Comparison of ENCODE assay signal across 15 cellular contexts in genomic region chr2:240619506-240620148, GRCh38. TPM values are rescaled to one million over a fixed set of nuclear protein-coding genes. Genes with fewer than 3 reads are reported as not detected.
DNase-seq lines count a peak whose midpoint lies in the region; ATAC-seq and TF ChIP-seq lines count a peak whose summit lies in the region.
"Had no signal": no experiment of that assay in that cellular context is flagged by ENCODE, and none has a peak within 500 bp of the region (broad histone marks: within the 10 kb centered on the region; RNA-seq: fewer than 3 reads in every experiment).

No MANE protein-coding gene starts in this region.

- no peak overlapping the region for H3K56ac ChIP-seq in IMR-90 (ENCODE audit: extremely low read depth, insufficient read depth, low read length)

- no peaks in the 10 kb centered on the region for H3K79me1 ChIP-seq in IMR-90 (ENCODE audit: low read depth in 1 of 2, low read length in 2 of 2)

- no peaks in the 10 kb centered on the region for H3K27me3 ChIP-seq in IMR-90 (ENCODE audit: control insufficient read depth, insufficient read depth, low read length)
- no peaks in the 10 kb centered on the region for H3K27me3 ChIP-seq in osteoblast (ENCODE audit: insufficient read depth, low read length)
- H3K27me3 ChIP-seq: ascending aorta, pancreas had no signal

- CTCF ChIA-PET in IMR-90 (lab: Yijun Ruan, JAX): no interaction called here

- H3K9me1 ChIP-seq in IMR-90 (ENCODE audit: insufficient read depth, low read length): no peaks in the 10 kb centered on the region

- TF ChIP-seq CTCF in IMR-90 (conservative IDR thresholded peaks at IDR 0.05; ENCODE audit: low read depth, low read length) (no peak), osteoblast (IDR thresholded peaks at IDR 0.05; ENCODE audit: extremely low read depth, low read depth, low read length) (no peak)

- TF ChIP-seq POLR2A in IMR-90 (IDR thresholded peaks at IDR 0.05; ENCODE audit: low read depth, low read length): no peak

- no peak overlapping the region for H3K9ac ChIP-seq in IMR-90 (ENCODE audit: low read depth, low read length)

- H3K27ac Mint-ChIP-seq in dendritic cell treated with granulocyte-macrophage colony-stimulating factor and Interleukin-4, amounts not matched to agents 40 ng/mL and 50 ng/mL, for 4 days: peak overlapping the region; percentile 96

- H3K4me1 ChIP-seq in IMR-90 (ENCODE audit: control insufficient read depth, insufficient read depth, low read length) (no peaks in the 10 kb centered on the region), osteoblast (ENCODE audit: insufficient read depth, low read length) (peaks cover 4% of the 10 kb centered on the region)
- H3K4me1 ChIP-seq: ascending aorta, pancreas had no signal

- no peak overlapping the region for H3K4ac ChIP-seq in IMR-90 (ENCODE audit: low read depth, low read length)

- H3K4me2 ChIP-seq in IMR-90 (ENCODE audit: low read depth, low read length) (no peak overlapping the region), osteoblast (ENCODE audit: insufficient read depth, low read length) (no peak overlapping the region)

- H4K91ac ChIP-seq in IMR-90 (ENCODE audit: insufficient read depth, low read depth, low read length): no peak overlapping the region

- H2BK20ac ChIP-seq in IMR-90 (ENCODE audit: low read depth, low read length): no peak overlapping the region

- H4K8ac ChIP-seq in IMR-90 (ENCODE audit: low read depth in 2 of 2, low read length in 2 of 2): no peak overlapping the region

- peak; percentile 2 for DNase-seq in activated T-cell treated with anti-CD3 and anti-CD28 coated beads, Interleukin-2, amount 50 U/mL, for 4 hours
- DNase-seq in activated T-cell treated with anti-CD3 and anti-CD28 coated beads, Interleukin-2, amount 50 U/mL, for 1 hour: no peak
- no peak for DNase-seq in IMR-90
- peak; percentile 37 for DNase-seq in osteoblast (ENCODE audit: insufficient read length, low spot score, missing footprints)
- no peak for DNase-seq in DMS53 (lab: John Stamatoyannopoulos, UW)
- DNase-seq in putamen (ENCODE audit: low spot score): no peak
- DNase-seq: activated CD4-positive, alpha-beta T cell treated with anti-CD3 and anti-CD28 coated beads, Interleukin-2, amount 50 U/mL, for 1 hour; effector CD4-positive, alpha-beta T cell; Kasumi-1; NCI-H2081 had no signal

- no peak for ATAC-seq in activated T-cell treated with anti-CD3 and anti-CD28 coated beads, Interleukin-2, amount 50 U/mL, for 4 hours
- ATAC-seq in IMR-90 (ENCODE audit: low read depth): 0 out of 2 replicates have a peak, but pooled peaks have one; percentile 19
- no peak for ATAC-seq in HG03442 (IDR thresholded peaks at IDR 0.05; ENCODE audit: unreplicated experiment)
- ATAC-seq: pancreas, SK-N-SH treated with all-trans-retinoic acid at 6 μM for 48 hours had no signal

- no peak overlapping the region for H2AK5ac ChIP-seq in IMR-90 (ENCODE audit: low read depth, low read length)

- H3K79me2 ChIP-seq in osteoblast (ENCODE audit: insufficient read depth, low read length): no peaks in the 10 kb centered on the region

- H3K23ac ChIP-seq in IMR-90 (ENCODE audit: low read depth, low read length): no peak overlapping the region

- dilution Hi-C loops in IMR-90 (cut with HindIII; ENCODE audit: low sequenced_read_pairs, unreplicated experiment): no loop called here

- H3K36me3 Mint-ChIP-seq in activated T-cell treated with anti-CD3 and anti-CD28 coated beads, Interleukin-2, amount 50 U/mL, for 4 hours (ENCODE audit: insufficient read depth): peaks cover 7% of the 10 kb centered on the region
- H3K36me3 Mint-ChIP-seq in dendritic cell treated with granulocyte-macrophage colony-stimulating factor and Interleukin-4, amounts not matched to agents 40 ng/mL and 50 ng/mL, for 4 days (ENCODE audit: low read depth): no peaks in the 10 kb centered on the region

- H2BK15ac ChIP-seq in IMR-90 (ENCODE audit: low read depth, low read length): no peak overlapping the region

- intact Hi-C loops in IMR-90 (cut with micrococcal nuclease): no loop called here
- intact Hi-C loops in dendritic cell treated with granulocyte-macrophage colony-stimulating factor and Interleukin-4, amounts not matched to agents 40 ng/mL and 50 ng/mL, for 4 days (cut with micrococcal nuclease): no loop called here

- H3K18ac ChIP-seq in IMR-90 (ENCODE audit: low read depth, low read length): no peak overlapping the region

- no TSS peak for BruUV-seq in IMR-90 (replicated peaks; lab: Mats Ljungman, UMichigan)

- in situ Hi-C loops in IMR-90 (cut with MboI; ENCODE audit: low sequenced_read_pairs): no loop called here

- no peak overlapping the region for H2AK9ac ChIP-seq in IMR-90 (replicated peaks; ENCODE audit: low read depth, low read length, poor library complexity)

- H2BK5ac ChIP-seq in IMR-90 (ENCODE audit: low read depth, low read length, poor library complexity, severe bottlenecking): no peak overlapping the region

- H4K20me1 ChIP-seq in IMR-90 (ENCODE audit: insufficient read depth, low read length) (no peaks in the 10 kb centered on the region), osteoblast (ENCODE audit: insufficient read depth, low read length) (no peaks in the 10 kb centered on the region)

- no peaks in the 10 kb centered on the region for H3K27me3 Mint-ChIP-seq in activated T-cell treated with anti-CD3 and anti-CD28 coated beads, Interleukin-2, amount 50 U/mL, for 4 hours (ENCODE audit: low read depth)
- H3K27me3 Mint-ChIP-seq in dendritic cell treated with granulocyte-macrophage colony-stimulating factor and Interleukin-4, amounts not matched to agents 40 ng/mL and 50 ng/mL, for 4 days: no peaks in the 10 kb centered on the region

- H3K36me3 ChIP-seq in IMR-90 (ENCODE audit: control insufficient read depth, insufficient read depth, low read length): no peaks in the 10 kb centered on the region
- H3K36me3 ChIP-seq in osteoblast (ENCODE audit: insufficient read depth, low read length): no peaks in the 10 kb centered on the region
- H3K36me3 ChIP-seq: ascending aorta, pancreas had no signal

- H3K27ac ChIP-seq in IMR-90 (ENCODE audit: insufficient read depth, low read length) (no peak overlapping the region), osteoblast (ENCODE audit: low read depth, low read length) (no peak overlapping the region)
- H3K27ac ChIP-seq: ascending aorta, pancreas had no signal

- H2AFZ ChIP-seq in IMR-90 (replicated peaks; ENCODE audit: low read length, poor library complexity): peak overlapping the region; percentile 70
- no peak overlapping the region for H2AFZ ChIP-seq in osteoblast (ENCODE audit: low read length)

- POLR2A ChIA-PET in IMR-90 (lab: Charles Lee; ENCODE audit: unreplicated experiment): no interaction called here

- TF ChIP-seq RAD21 in IMR-90 (IDR thresholded peaks at IDR 0.05; ENCODE audit: low read length): no peak

- 77% methylated on average over 6 of the region's 19 CpGs; no CpG with 5 or more reads in 1 of the 2 experiments for WGBS in IMR-90 (ENCODE audit: extremely low coverage in 2 of 2, insufficient read length in 1 of 2), 2 experiments

- H3K4me3 ChIP-seq in IMR-90 (ENCODE audit: insufficient read depth, low read depth, low read length) (no peak overlapping the region), osteoblast (ENCODE audit: insufficient read depth, low read length) (no peak overlapping the region)
- H3K4me3 ChIP-seq: ascending aorta, pancreas had no signal

- peaks cover 30% of the 10 kb centered on the region for H3K4me1 Mint-ChIP-seq in activated T-cell treated with anti-CD3 and anti-CD28 coated beads, Interleukin-2, amount 50 U/mL, for 4 hours (ENCODE audit: low read depth)
- peaks cover 59% of the 10 kb centered on the region for H3K4me1 Mint-ChIP-seq in dendritic cell treated with granulocyte-macrophage colony-stimulating factor and Interleukin-4, amounts not matched to agents 40 ng/mL and 50 ng/mL, for 4 days (ENCODE audit: low read depth)

- peaks cover 4% of the 10 kb centered on the region for H3K9me3 Mint-ChIP-seq in activated T-cell treated with anti-CD3 and anti-CD28 coated beads, Interleukin-2, amount 50 U/mL, for 4 hours
- no peaks in the 10 kb centered on the region for H3K9me3 Mint-ChIP-seq in dendritic cell treated with granulocyte-macrophage colony-stimulating factor and Interleukin-4, amounts not matched to agents 40 ng/mL and 50 ng/mL, for 4 days

- no peak overlapping the region for H4K5ac ChIP-seq in IMR-90 (ENCODE audit: low read depth, low read length)

- H3K4me3 Mint-ChIP-seq in activated T-cell treated with anti-CD3 and anti-CD28 coated beads, Interleukin-2, amount 50 U/mL, for 4 hours: no peak overlapping the region
- peak overlapping the region; percentile 77 for H3K4me3 Mint-ChIP-seq in dendritic cell treated with granulocyte-macrophage colony-stimulating factor and Interleukin-4, amounts not matched to agents 40 ng/mL and 50 ng/mL, for 4 days

- H3K9me3 ChIP-seq in IMR-90 (ENCODE audit: control insufficient read depth, insufficient read depth, low read length) (no peaks in the 10 kb centered on the region; the same call in none of the 2 replicates), osteoblast (ENCODE audit: low read depth, low read length) (no peaks in the 10 kb centered on the region)
- H3K9me3 ChIP-seq: ascending aorta, pancreas had no signal

- no peak overlapping the region for H3K14ac ChIP-seq in IMR-90 (replicated peaks; ENCODE audit: low read depth, low read length)

- H2BK120ac ChIP-seq in IMR-90 (ENCODE audit: low read depth, low read length): no peak overlapping the region

RNA-seq across cellular contexts. Expression of gene GPR35, which starts 5.7 kb away (rescaled TPM):
- 1 to 10 TPM; 3.0 to 3.5 (median 3.3) TPM for total RNA-seq in activated T-cell treated with anti-CD3 and anti-CD28 coated beads, Interleukin-2, amount 50 U/mL, for 4 hours
- total RNA-seq in IMR-90 (2012; rRNA removed) (0.28 TPM in 1 of 2 replicates, not detected in the other), osteoblast (1.1 and 1.5 TPM in 2 replicates)
- 0.31 and 0.42 TPM in 2 replicates for polyA plus RNA-seq in IMR-90 (2012; rRNA removed)
- polyA plus RNA-seq in IMR-90 (2012; cell fraction: cytosol; rRNA removed): 0.08 and 0.20 TPM in 2 replicates
- polyA plus RNA-seq in IMR-90 (2012; cell fraction: nucleus; rRNA removed; ENCODE audit: low replicate concordance): 1.8 and 5.2 TPM in 2 replicates
- total RNA-seq: ascending aorta had no signal

RNA-seq across cellular contexts. Expression of gene CAPN10, which starts 33.1 kb away (rescaled TPM):
- 10 to 100 TPM; 38.2 to 43.4 (median 41.1) TPM for total RNA-seq in activated T-cell treated with anti-CD3 and anti-CD28 coated beads, Interleukin-2, amount 50 U/mL, for 4 hours
- total RNA-seq in IMR-90 (2012; rRNA removed): 5.6 and 6.3 TPM in 2 replicates
- 20.9 and 27.4 TPM in 2 replicates for polyA plus RNA-seq in IMR-90 (2012; rRNA removed)
- 11.6 and 19.3 TPM in 2 replicates for polyA plus RNA-seq in IMR-90 (2012; cell fraction: cytosol; rRNA removed)
- polyA plus RNA-seq in IMR-90 (2012; cell fraction: nucleus; rRNA removed; ENCODE audit: low replicate concordance): 72.5 and 181 TPM in 2 replicates
- 21.0 and 22.1 TPM in 2 replicates for total RNA-seq in osteoblast

RNA-seq across cellular contexts. Expression of gene RNPEPL1, which starts 51.3 kb away (rescaled TPM):
- total RNA-seq in activated T-cell treated with anti-CD3 and anti-CD28 coated beads, Interleukin-2, amount 50 U/mL, for 4 hours: 10 to 100 TPM; 40.9 to 46.0 (median 42.9) TPM
- total RNA-seq in IMR-90 (2012; rRNA removed) (3.8 and 3.9 TPM in 2 replicates), osteoblast (13.0 and 14.7 TPM in 2 replicates)
- polyA plus RNA-seq in IMR-90 (2012; rRNA removed): 15.9 and 18.7 TPM in 2 replicates
- 10.5 and 25.6 TPM in 2 replicates for polyA plus RNA-seq in IMR-90 (2012; cell fraction: cytosol; rRNA removed)
- polyA plus RNA-seq in IMR-90 (2012; cell fraction: nucleus; rRNA removed; ENCODE audit: low replicate concordance): 31.4 and 92.4 TPM in 2 replicates

RNA-seq across cellular contexts. Expression of gene DUSP28, which starts 59.5 kb away (rescaled TPM):
- total RNA-seq in activated T-cell treated with anti-CD3 and anti-CD28 coated beads, Interleukin-2, amount 50 U/mL, for 4 hours: 1 to 10 TPM; 5.7 to 6.1 (median 5.9) TPM
- 1.1 and 2.5 TPM in 2 replicates for total RNA-seq in IMR-90 (2012; rRNA removed)
- polyA plus RNA-seq in IMR-90 (2012; rRNA removed): 3.3 TPM in 2 replicates
- 3.0 and 3.2 TPM in 2 replicates for polyA plus RNA-seq in IMR-90 (2012; cell fraction: cytosol; rRNA removed)
- 2.6 and 5.3 TPM in 2 replicates for polyA plus RNA-seq in IMR-90 (2012; cell fraction: nucleus; rRNA removed; ENCODE audit: low replicate concordance)
- total RNA-seq in osteoblast: 3.2 and 4.7 TPM in 2 replicates

Comparison
In these comparisons a context has a peak if more than half of its experiments do, and no peak if none do; other contexts are left out.
1. DNase-seq: peak in activated T-cell treated with anti-CD3 and anti-CD28 coated beads, Interleukin-2, amount 50 U/mL, for 4 hours (single experiment) and osteoblast (single experiment); none in activated T-cell treated with anti-CD3 and anti-CD28 coated beads, Interleukin-2, amount 50 U/mL, for 1 hour (single experiment), IMR-90 (single experiment), DMS53 (single experiment) and putamen (single experiment).